In the genomic region with DNA sequence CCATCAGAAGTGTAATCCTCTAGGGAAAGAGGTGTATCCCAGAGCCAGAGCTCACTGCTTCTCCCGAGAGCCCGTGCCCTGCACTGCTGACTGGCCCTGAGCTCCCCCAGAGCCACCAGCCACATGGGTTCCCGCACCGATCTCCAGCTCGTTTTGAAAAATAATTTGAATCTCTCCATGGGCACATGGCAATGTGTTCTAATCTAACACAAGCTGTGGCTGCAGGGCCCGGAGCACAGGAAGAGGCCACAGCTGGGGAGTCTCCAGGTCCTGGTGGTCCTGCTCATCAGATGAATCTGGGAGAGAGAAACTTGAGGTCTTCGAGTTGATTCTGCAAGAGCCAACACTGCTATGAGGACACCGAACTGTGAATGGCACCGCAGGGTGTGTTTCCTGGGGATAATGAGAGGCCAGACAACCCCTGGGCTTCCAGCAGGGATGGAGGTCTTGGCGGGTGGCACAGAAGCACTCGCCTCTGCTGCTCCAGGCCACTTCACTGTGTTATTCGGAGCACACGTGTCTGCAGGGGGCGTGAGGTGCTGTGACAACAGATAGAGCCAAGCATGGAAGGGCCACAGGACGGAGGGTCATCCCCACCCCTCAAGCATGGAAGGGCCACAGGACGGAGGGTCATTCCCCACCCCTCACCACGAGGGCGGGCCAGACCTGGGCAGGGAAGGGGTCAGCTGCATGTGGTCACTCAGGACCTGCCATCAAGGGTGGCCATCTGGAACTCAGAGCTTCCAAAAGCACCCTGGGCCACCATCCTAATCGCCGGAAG, we compare ENCODE assay signal across 22 cellular contexts.
DNase-seq lines count a peak whose midpoint lies in the region; ATAC-seq and TF ChIP-seq lines count a peak whose summit lies in the region.
"Had no signal": no experiment of that assay in that cellular context is flagged by ENCODE, and none has a peak within 500 bp of the region (broad histone marks: within the 10 kb centered on the region; RNA-seq: fewer than 3 reads in every experiment).

No MANE protein-coding gene starts in this region.

- no peak overlapping the region for H3K4me3 Mint-ChIP-seq in stimulated activated effector memory CD8-positive, alpha-beta T cell treated with anti-CD3 and anti-CD28 coated beads, Interleukin-12 subunit alpha, Interleukin-12 subunit beta, amount 100 ng/mL, for 72 hours
- H3K4me3 Mint-ChIP-seq: activated CD4-positive, alpha-beta T cell treated with anti-CD3 and anti-CD28 coated beads, Interleukin-2, amount 10 ng/mL, durations not matched to agents 24 days and 14 days; activated T-cell treated with anti-CD3 and anti-CD28 coated beads, Interleukin-2, amount 50 U/mL, for 72 hours had no signal

- no peaks in the 10 kb centered on the region for H3K36me3 Mint-ChIP-seq in stimulated activated effector memory CD8-positive, alpha-beta T cell treated with anti-CD3 and anti-CD28 coated beads, Interleukin-12 subunit alpha, Interleukin-12 subunit beta, amount 100 ng/mL, for 72 hours

- ATAC-seq in SK-N-SH treated with all-trans-retinoic acid at 6 μM for 48 hours (no peak), HG02970 (IDR thresholded peaks at IDR 0.05; ENCODE audit: low FRiP score, unreplicated experiment) (no peak), HG03175 (IDR thresholded peaks at IDR 0.05; ENCODE audit: unreplicated experiment) (no peak)
- no peak for ATAC-seq in stimulated activated effector memory CD8-positive, alpha-beta T cell treated with anti-CD3 and anti-CD28 coated beads, Interleukin-12 subunit alpha, Interleukin-12 subunit beta, amount 100 ng/mL, for 72 hours
- ATAC-seq: activated T-cell treated with anti-CD3 and anti-CD28 coated beads, Interleukin-2, amount 50 U/mL, for 72 hours; K562; Panc1 had no signal

- H3K79me2 ChIP-seq in SK-N-SH (ENCODE audit: insufficient read depth): no peaks in the 10 kb centered on the region

- no peak overlapping the region for H3K4me2 ChIP-seq in SK-N-SH

- no peak for TF ChIP-seq EP300 in SK-N-SH (IDR thresholded peaks at IDR 0.05; ENCODE audit: borderline replicate concordance in 1 of 2, low read depth in 1 of 2, low read length in 1 of 2)

- no peaks in the 10 kb centered on the region for H4K20me1 ChIP-seq in SK-N-SH (ENCODE audit: insufficient read depth)

- H3K9ac ChIP-seq in SK-N-SH: no peak overlapping the region

- H3K4me1 Mint-ChIP-seq in stimulated activated effector memory CD8-positive, alpha-beta T cell treated with anti-CD3 and anti-CD28 coated beads, Interleukin-12 subunit alpha, Interleukin-12 subunit beta, amount 100 ng/mL, for 72 hours: no peaks in the 10 kb centered on the region
- H3K4me1 Mint-ChIP-seq: activated CD4-positive, alpha-beta T cell treated with anti-CD3 and anti-CD28 coated beads, Interleukin-2, amount 10 ng/mL, durations not matched to agents 24 days and 14 days had no signal

- WGBS in SK-N-SH (ENCODE audit: low lambda C conversion rate): 30% methylated on average over 8 of the region's 20 CpGs

- no peaks in the 10 kb centered on the region for H3K9me3 ChIP-seq in SK-N-SH
- H3K9me3 ChIP-seq: tibial nerve had no signal

- H3K27ac ChIP-seq in SK-N-SH (ENCODE audit: low read depth in 2 of 2, low read length in 1 of 2): no peak overlapping the region
- H3K27ac ChIP-seq: C4-2B, HL-60, tibial nerve had no signal

- TF ChIP-seq RAD21 in SK-N-SH (IDR thresholded peaks at IDR 0.05; ENCODE audit: low read length): no peak

- TF ChIP-seq CTCF in SK-N-SH (IDR thresholded peaks at IDR 0.05): no peak

- H3K4me3 ChIP-seq in SK-N-SH (ENCODE audit: low read depth in 2 of 2, low read length in 1 of 2): no peak overlapping the region
- H3K4me3 ChIP-seq: K562, tibial nerve had no signal

- CTCF ChIA-PET in SK-N-SH (lab: Yijun Ruan, JAX): no interaction called here

- no peak overlapping the region for H2AFZ ChIP-seq in SK-N-SH (ENCODE audit: low read depth)

- H3F3A ChIP-seq in SK-N-SH (replicated peaks; ENCODE audit: insufficient read depth): no peaks in the 10 kb centered on the region

- H3K27me3 ChIP-seq in SK-N-SH (ENCODE audit: insufficient read depth): no peaks in the 10 kb centered on the region
- H3K27me3 ChIP-seq: tibial nerve had no signal

- no peak overlapping the region for H3K27ac Mint-ChIP-seq in stimulated activated effector memory CD8-positive, alpha-beta T cell treated with anti-CD3 and anti-CD28 coated beads, Interleukin-12 subunit alpha, Interleukin-12 subunit beta, amount 100 ng/mL, for 72 hours
- H3K27ac Mint-ChIP-seq: activated CD4-positive, alpha-beta T cell treated with anti-CD3 and anti-CD28 coated beads, Interleukin-2, amount 10 ng/mL, durations not matched to agents 24 days and 14 days; activated T-cell treated with anti-CD3 and anti-CD28 coated beads, Interleukin-2, amount 50 U/mL, for 72 hours had no signal

- no peaks in the 10 kb centered on the region for H3K9me2 ChIP-seq in SK-N-SH

- H3K9me3 Mint-ChIP-seq in stimulated activated effector memory CD8-positive, alpha-beta T cell treated with anti-CD3 and anti-CD28 coated beads, Interleukin-12 subunit alpha, Interleukin-12 subunit beta, amount 100 ng/mL, for 72 hours: no peaks in the 10 kb centered on the region
- H3K9me3 Mint-ChIP-seq: activated CD4-positive, alpha-beta T cell treated with anti-CD3 and anti-CD28 coated beads, Interleukin-2, amount 10 ng/mL, durations not matched to agents 24 days and 14 days; activated T-cell treated with anti-CD3 and anti-CD28 coated beads, Interleukin-2, amount 50 U/mL, for 72 hours had no signal

- POLR2A ChIA-PET in SK-N-SH (lab: Yijun Ruan, JAX): no interaction called here

- DNase-seq in SK-N-SH (peak; percentile 11), mesenteric fat pad (ENCODE audit: low spot score) (peak; percentile 76), RKO (ENCODE audit: low spot score) (no peak)
- DNase-seq in activated CD8-positive, alpha-beta memory T cell treated with anti-CD3 and anti-CD28 coated beads, Interleukin-2, amount 50 U/mL, for 4 hours: peak; percentile 7
- peak; percentile 1 to 34 for DNase-seq in stimulated activated effector memory CD8-positive, alpha-beta T cell treated with anti-CD3 and anti-CD28 coated beads, Interleukin-12 subunit alpha, Interleukin-12 subunit beta, amount 100 ng/mL, for 72 hours (ENCODE audit: low spot score in 2 of 2)
- DNase-seq: activated CD4-positive, alpha-beta T cell treated with anti-CD3 and anti-CD28 coated beads, Interleukin-2, amount 10 ng/mL, durations not matched to agents 24 days and 14 days; activated T-cell treated with anti-CD3 and anti-CD28 coated beads, Interleukin-2, amount 50 U/mL, for 72 hours; amniotic stem cell; cerebellar nuclear complex; foreskin fibroblast; GOT3; NCI-H1048; NCI-H2171 treated with DMSO at 0.1 percent for 48 hours; NCI-H774 had no signal

- H3K36me3 ChIP-seq in SK-N-SH (replicated peaks in 1 of 2; ENCODE audit: control insufficient read depth in 1 of 2, insufficient read depth in 2 of 2, low read length in 1 of 2): no peaks in the 10 kb centered on the region
- H3K36me3 ChIP-seq: tibial nerve had no signal

- H3K4me1 ChIP-seq in SK-N-SH (ENCODE audit: control insufficient read depth in 1 of 2, insufficient read depth in 2 of 2, low read depth in 1 of 2, low read length in 1 of 2): peaks cover 0 to 21% of the 10 kb centered on the region in 2 experiments; a peak in 1 of 4 replicates

TF ChIP-seq in SK-N-SH, 30 proteins besides CTCF, POLR2A, EP300 and RAD21:
- TF ChIP-seq, protein P1, sequence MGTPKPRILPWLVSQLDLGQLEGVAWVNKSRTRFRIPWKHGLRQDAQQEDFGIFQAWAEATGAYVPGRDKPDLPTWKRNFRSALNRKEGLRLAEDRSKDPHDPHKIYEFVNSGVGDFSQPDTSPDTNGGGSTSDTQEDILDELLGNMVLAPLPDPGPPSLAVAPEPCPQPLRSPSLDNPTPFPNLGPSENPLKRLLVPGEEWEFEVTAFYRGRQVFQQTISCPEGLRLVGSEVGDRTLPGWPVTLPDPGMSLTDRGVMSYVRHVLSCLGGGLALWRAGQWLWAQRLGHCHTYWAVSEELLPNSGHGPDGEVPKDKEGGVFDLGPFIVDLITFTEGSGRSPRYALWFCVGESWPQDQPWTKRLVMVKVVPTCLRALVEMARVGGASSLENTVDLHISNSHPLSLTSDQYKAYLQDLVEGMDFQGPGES (IDR thresholded peaks at IDR 0.05; ENCODE audit: low read depth, low read length): no peak
- no peak for TF ChIP-seq POLR2AphosphoS5 (IDR thresholded peaks at IDR 0.05; ENCODE audit: low read depth, low read length)

TF ChIP-seq in SK-N-SH treated with all-trans-retinoic acid at 6 μM for 48 hours, 23 proteins besides CTCF, POLR2A, EP300 and RAD21 (continues in another document):
- TF ChIP-seq, protein P2, sequence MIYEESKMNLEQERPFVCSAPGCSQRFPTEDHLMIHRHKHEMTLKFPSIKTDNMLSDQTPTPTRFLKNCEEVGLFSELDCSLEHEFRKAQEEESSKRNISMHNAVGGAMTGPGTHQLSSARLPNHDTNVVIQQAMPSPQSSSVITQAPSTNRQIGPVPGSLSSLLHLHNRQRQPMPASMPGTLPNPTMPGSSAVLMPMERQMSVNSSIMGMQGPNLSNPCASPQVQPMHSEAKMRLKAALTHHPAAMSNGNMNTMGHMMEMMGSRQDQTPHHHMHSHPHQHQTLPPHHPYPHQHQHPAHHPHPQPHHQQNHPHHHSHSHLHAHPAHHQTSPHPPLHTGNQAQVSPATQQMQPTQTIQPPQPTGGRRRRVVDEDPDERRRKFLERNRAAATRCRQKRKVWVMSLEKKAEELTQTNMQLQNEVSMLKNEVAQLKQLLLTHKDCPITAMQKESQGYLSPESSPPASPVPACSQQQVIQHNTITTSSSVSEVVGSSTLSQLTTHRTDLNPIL (CRISPR knock-in tag; IDR thresholded peaks at IDR 0.05; ENCODE audit: low read depth): no peak
- TF ChIP-seq ZC3H10 (CRISPR knock-in tag; IDR thresholded peaks at IDR 0.05) (no peak), ZNF565 (CRISPR knock-in tag; conservative IDR thresholded peaks at IDR 0.05; ENCODE audit: low read depth) (no peak)
- TF ChIP-seq, protein P3, sequence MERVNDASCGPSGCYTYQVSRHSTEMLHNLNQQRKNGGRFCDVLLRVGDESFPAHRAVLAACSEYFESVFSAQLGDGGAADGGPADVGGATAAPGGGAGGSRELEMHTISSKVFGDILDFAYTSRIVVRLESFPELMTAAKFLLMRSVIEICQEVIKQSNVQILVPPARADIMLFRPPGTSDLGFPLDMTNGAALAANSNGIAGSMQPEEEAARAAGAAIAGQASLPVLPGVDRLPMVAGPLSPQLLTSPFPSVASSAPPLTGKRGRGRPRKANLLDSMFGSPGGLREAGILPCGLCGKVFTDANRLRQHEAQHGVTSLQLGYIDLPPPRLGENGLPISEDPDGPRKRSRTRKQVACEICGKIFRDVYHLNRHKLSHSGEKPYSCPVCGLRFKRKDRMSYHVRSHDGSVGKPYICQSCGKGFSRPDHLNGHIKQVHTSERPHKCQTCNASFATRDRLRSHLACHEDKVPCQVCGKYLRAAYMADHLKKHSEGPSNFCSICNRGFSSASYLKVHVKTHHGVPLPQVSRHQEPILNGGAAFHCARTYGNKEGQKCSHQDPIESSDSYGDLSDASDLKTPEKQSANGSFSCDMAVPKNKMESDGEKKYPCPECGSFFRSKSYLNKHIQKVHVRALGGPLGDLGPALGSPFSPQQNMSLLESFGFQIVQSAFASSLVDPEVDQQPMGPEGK (CRISPR knock-in tag; IDR thresholded peaks at IDR 0.05; ENCODE audit: borderline replicate concordance): no peak
